Comparison of ENCODE assay signal across 16 cellular contexts in the genomic region with DNA sequence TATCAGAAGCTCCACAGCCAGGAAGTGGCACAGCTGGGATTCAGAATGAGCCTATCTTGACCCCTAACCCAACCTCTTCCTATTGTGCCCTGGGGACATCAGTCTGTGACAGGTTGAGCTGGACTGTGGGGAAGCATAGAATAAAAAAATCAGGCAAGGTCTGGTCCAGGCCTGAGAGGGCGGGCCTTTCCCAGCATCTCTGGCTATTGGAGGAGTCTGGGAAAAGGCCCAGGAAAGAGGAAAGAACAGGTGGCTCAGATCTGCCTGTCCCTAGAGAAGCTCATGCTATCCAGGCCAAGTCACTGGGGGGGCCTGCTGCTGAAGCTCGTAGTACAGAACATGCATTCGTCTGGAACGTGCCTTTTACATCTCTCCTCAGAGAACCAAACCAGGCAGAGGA.
DNase-seq lines count a peak whose midpoint lies in the region; ATAC-seq and TF ChIP-seq lines count a peak whose summit lies in the region.
"Had no signal": no experiment of that assay in that cellular context is flagged by ENCODE, and none has a peak within 500 bp of the region (broad histone marks: within the 10 kb centered on the region; RNA-seq: fewer than 3 reads in every experiment).

No MANE protein-coding gene starts in this region.

- TF ChIP-seq POLR2A in ovary (IDR thresholded peaks at IDR 0.05) = no peak
- TF ChIP-seq POLR2A in Peyer's patch (IDR thresholded peaks at IDR 0.05) = no peak

- peak; percentile 19 for DNase-seq in GM12865 (ENCODE audit: low read depth)
- peak; percentile 52 for DNase-seq in NCI-H69 (lab: John Stamatoyannopoulos, UW)
- no peak for DNase-seq in fibroblast of lung (ENCODE audit: low read depth in 2 of 2)
- peak; percentile 55 to 88 (median 68) for DNase-seq in ovary
- DNase-seq in Peyer's patch = no peak
- DNase-seq in middle frontal gyrus (ENCODE audit: extremely low spot score, low spot score) = no peak
- DNase-seq in activated CD8-positive, alpha-beta memory T cell treated with anti-CD3 and anti-CD28 coated beads, Interleukin-2, amount 50 U/mL, for 4 hours = no peak
- DNase-seq: activated CD8-positive, alpha-beta T cell treated with anti-CD3 and anti-CD28 coated beads, Interleukin-2, amount 10 ng/mL, durations not matched to agents 7 days and 5 days; activated gamma-delta T cell treated with Interleukin-2 at 50 U/mL for 16 hours; effector memory CD8-positive, alpha-beta T cell; mucosa of descending colon; NCI-H524 had no signal

- H3K79me2 ChIP-seq in fibroblast of lung (ENCODE audit: control insufficient read depth, insufficient read depth, low read length) = no peaks in the 10 kb centered on the region

- no peaks in the 10 kb centered on the region for H4K20me1 ChIP-seq in fibroblast of lung (ENCODE audit: control insufficient read depth, extremely low read depth, insufficient read depth, low read length)

- WGBS in ovary, 3 donors = 14 to 25% (median 17%) methylated on average over 4 of the region's 4 CpGs

- H3K9ac ChIP-seq in fibroblast of lung (ENCODE audit: insufficient read depth, low read length) = no peak overlapping the region

- TF ChIP-seq CTCF in GM12865 (IDR thresholded peaks at IDR 0.05; ENCODE audit: insufficient read depth, low read depth, low read length, missing control alignments) (no peak), fibroblast of lung (conservative IDR thresholded peaks at IDR 0.05 in 1 of 2, IDR thresholded peaks at IDR 0.05 in 1 of 2; ENCODE audit: low read depth in 1 of 2, low read length in 2 of 2) (no peak), ovary (IDR thresholded peaks at IDR 0.05) (no peak), Peyer's patch (IDR thresholded peaks at IDR 0.05) (no peak)

- H3K27me3 ChIP-seq in fibroblast of lung (ENCODE audit: control insufficient read depth, insufficient read depth, low read length) (no peaks in the 10 kb centered on the region), ovary (no peaks in the 10 kb centered on the region), Peyer's patch (no peaks in the 10 kb centered on the region)
- H3K27me3 ChIP-seq: body of pancreas, gastrocnemius medialis had no signal

- ATAC-seq in GM18867 (IDR thresholded peaks at IDR 0.05; ENCODE audit: unreplicated experiment) = no peak
- ATAC-seq: activated CD8-positive, alpha-beta T cell treated with anti-CD3 and anti-CD28 coated beads, Interleukin-2, amount 10 ng/mL, durations not matched to agents 7 days and 5 days; body of pancreas; effector memory CD8-positive, alpha-beta T cell; mucosa of descending colon had no signal

- intact Hi-C loops in ovary (cut with DNase I) = no loop called here

- H3K9me3 ChIP-seq in fibroblast of lung (ENCODE audit: control insufficient read depth, insufficient read depth, low read depth, low read length) = no peaks in the 10 kb centered on the region
- no peaks in the 10 kb centered on the region for H3K9me3 ChIP-seq in ovary
- no peaks in the 10 kb centered on the region for H3K9me3 ChIP-seq in Peyer's patch
- H3K9me3 ChIP-seq: body of pancreas, gastrocnemius medialis, mucosa of descending colon had no signal

- H2AFZ ChIP-seq in fibroblast of lung (ENCODE audit: low read length) = no peak overlapping the region

- H3K36me3 ChIP-seq in fibroblast of lung (ENCODE audit: control insufficient read depth, insufficient read depth, low read length) = no peaks in the 10 kb centered on the region
- no peaks in the 10 kb centered on the region for H3K36me3 ChIP-seq in ovary
- no peaks in the 10 kb centered on the region for H3K36me3 ChIP-seq in Peyer's patch
- H3K36me3 ChIP-seq: gastrocnemius medialis had no signal

- H3K4me1 ChIP-seq in fibroblast of lung (ENCODE audit: control insufficient read depth, extremely low read depth, insufficient read depth, low read length) (no peaks in the 10 kb centered on the region), ovary (ENCODE audit: insufficient read depth) (no peaks in the 10 kb centered on the region), Peyer's patch (no peaks in the 10 kb centered on the region)
- H3K4me1 ChIP-seq: body of pancreas had no signal

- TF ChIP-seq EP300 in ovary (IDR thresholded peaks at IDR 0.05) = no peak

- H3K4me3 ChIP-seq in GM12865 (ENCODE audit: low read depth, low read length) (no peak overlapping the region), fibroblast of lung (replicated peaks in 1 of 4; ENCODE audit: control extremely low read depth in 1 of 4, insufficient read depth in 1 of 4, low read depth in 3 of 4, low read length in 4 of 4) (no peak overlapping the region), ovary (no peak overlapping the region), Peyer's patch (no peak overlapping the region)
- H3K4me3 ChIP-seq: body of pancreas, gastrocnemius medialis, GM12878, mucosa of descending colon had no signal

- H3K27ac ChIP-seq in fibroblast of lung (ENCODE audit: insufficient read depth, low read length) = no peak overlapping the region
- no peak overlapping the region for H3K27ac ChIP-seq in ovary
- H3K27ac ChIP-seq in Peyer's patch = no peak overlapping the region
- H3K27ac ChIP-seq: body of pancreas had no signal

- peak overlapping the region; percentile 62 for H3K4me2 ChIP-seq in fibroblast of lung (ENCODE audit: extremely low read depth, insufficient read depth, low read length)

Comparison
In these comparisons a context has a peak if more than half of its experiments do, and no peak if none do; other contexts are left out.
1. DNase-seq: peak in GM12865 (single experiment), NCI-H69 (single experiment) and ovary (5 of 5); none in fibroblast of lung (0 of 2), Peyer's patch (0 of 3), middle frontal gyrus (single experiment) and activated CD8-positive, alpha-beta memory T cell treated with anti-CD3 and anti-CD28 coated beads, Interleukin-2, amount 50 U/mL, for 4 hours (single experiment).